ENCODE assay signal across 1 cellular context in genomic region chr4:70687821-70688794, GRCh38.
TF ChIP-seq lines count a peak whose summit lies in the region.

UTP3 (plus strand) TSS chr4:70688532; CDS start chr4:70688678, 146 bp downstream.

TF ChIP-seq in K562, 482 proteins besides CTCF, POLR2A, EP300 and RAD21 (continued from another document and continues in another):
- no peak for TF ChIP-seq HDAC8 (tag; IDR thresholded peaks at IDR 0.05)
- TF ChIP-seq ZNF133 (CRISPR knock-in tag; IDR thresholded peaks at IDR 0.05) = no peak
- TF ChIP-seq BRF1 (IDR thresholded peaks at IDR 0.05; ENCODE audit: borderline replicate concordance, extremely low read depth, insufficient read length) = no peak
- TF ChIP-seq BCLAF1 (IDR thresholded peaks at IDR 0.05; ENCODE audit: borderline replicate concordance in 1 of 2, control insufficient read depth in 1 of 2, low read depth in 2 of 2, low read length in 1 of 2) = peak in 1 of 2 experiments; percentile 98; a peak in 2 of 4 replicates
- TF ChIP-seq HINFP (tag; conservative IDR thresholded peaks at IDR 0.05; ENCODE audit: low read depth) = no peak
- TF ChIP-seq ZFX (CRISPR knock-in tag; IDR thresholded peaks at IDR 0.05) = peak; percentile 98
- peak; percentile 91 for TF ChIP-seq ELF1 (tag; IDR thresholded peaks at IDR 0.05)
- TF ChIP-seq SMAD1 (IDR thresholded peaks at IDR 0.05; ENCODE audit: low read depth, low read length, partially characterized antibody) = peak; percentile 35
- peak; percentile 79; the same call in 1 of the 2 replicates for TF ChIP-seq E2F1 (CRISPR knock-in tag; IDR thresholded peaks at IDR 0.05)
- no peak for TF ChIP-seq MTF1 (CRISPR knock-in tag; IDR thresholded peaks at IDR 0.05; ENCODE audit: borderline replicate concordance)
- TF ChIP-seq PHB (CRISPR knock-in tag; IDR thresholded peaks at IDR 0.05) = no peak
- TF ChIP-seq ARID3A (IDR thresholded peaks at IDR 0.05; ENCODE audit: borderline replicate concordance, low read depth, low read length) = no peak
- TF ChIP-seq ZNF354B (CRISPR knock-in tag; IDR thresholded peaks at IDR 0.05) = no peak
- no peak for TF ChIP-seq TEAD2 (tag; IDR thresholded peaks at IDR 0.05)
- TF ChIP-seq RNF219 (CRISPR knock-in tag; IDR thresholded peaks at IDR 0.05) = no peak
- TF ChIP-seq HMG20B (CRISPR knock-in tag; IDR thresholded peaks at IDR 0.05) = no peak
- peak; percentile 7 for TF ChIP-seq ZFP36 (IDR thresholded peaks at IDR 0.05; ENCODE audit: low read depth, low read length, partially characterized antibody)
- no peak for TF ChIP-seq AFF4 (CRISPR knock-in tag; IDR thresholded peaks at IDR 0.05)
- TF ChIP-seq ZFP30 (CRISPR knock-in tag; IDR thresholded peaks at IDR 0.05; ENCODE audit: borderline replicate concordance) = no peak
- TF ChIP-seq RBM14 (IDR thresholded peaks at IDR 0.05; ENCODE audit: borderline replicate concordance, insufficient read depth, low read depth, low read length) = no peak
- no peak for TF ChIP-seq SETDB1 (IDR thresholded peaks at IDR 0.05; ENCODE audit: low read length)
- TF ChIP-seq CUX1 (CRISPR knock-in tag; IDR thresholded peaks at IDR 0.05) = peak; percentile 75; the same call in 1 of the 2 replicates
- peak; percentile 96 for TF ChIP-seq RNF2 (IDR thresholded peaks at IDR 0.05)
- TF ChIP-seq FOXA1 (IDR thresholded peaks at IDR 0.05; ENCODE audit: borderline replicate concordance) = no peak
- TF ChIP-seq MCM7 (IDR thresholded peaks at IDR 0.05) = no peak
- TF ChIP-seq CEBPB (tag; IDR thresholded peaks at IDR 0.05) = no peak
- peak; percentile 66; the same call in 1 of the 2 replicates for TF ChIP-seq BRD4 (IDR thresholded peaks at IDR 0.05)
- no peak for TF ChIP-seq ZBTB49 (CRISPR knock-in tag; IDR thresholded peaks at IDR 0.05; ENCODE audit: borderline replicate concordance)
- peak; percentile 86 to 95; a peak in 3 of 4 replicates for TF ChIP-seq ARNT (IDR thresholded peaks at IDR 0.05)
- no peak for TF ChIP-seq CSDE1 (IDR thresholded peaks at IDR 0.05)
- TF ChIP-seq ATF1 (CRISPR knock-in tag; IDR thresholded peaks at IDR 0.05) = no peak
- peak; percentile 89 for TF ChIP-seq ATF1 (tag; IDR thresholded peaks at IDR 0.05)
- TF ChIP-seq VEZF1 (CRISPR knock-in tag; IDR thresholded peaks at IDR 0.05) = peak; percentile 74
- TF ChIP-seq MEF2A (IDR thresholded peaks at IDR 0.05; ENCODE audit: control insufficient read depth, low read depth, low read length) = no peak
